ENCODE assay signal across 17 cellular contexts in genomic region chr10:132655735-132656134, GRCh38.
"Had no signal": no experiment of that assay in that cellular context is flagged by ENCODE, and none has a peak within 500 bp of the region (broad histone marks: within the 10 kb centered on the region; RNA-seq: fewer than 3 reads in every experiment).

No MANE protein-coding gene starts in this region.

- H2AFZ ChIP-seq: neural progenitor cell, parathyroid adenoma had no signal

- H3K4me1 ChIP-seq: neural progenitor cell, parathyroid adenoma, tibial artery, upper lobe of right lung had no signal

- H3K27ac ChIP-seq: coronary artery, neural progenitor cell, parathyroid adenoma, sigmoid colon, skin epidermis, tibial artery, upper lobe of right lung, vagina had no signal

- H3K4me2 ChIP-seq: neural progenitor cell had no signal

- H3K9me3 ChIP-seq: sigmoid colon, tibial artery, upper lobe of right lung, vagina had no signal

- FAIRE-seq: islet of Langerhans had no signal

- H3K36me3 ChIP-seq: neural progenitor cell had no signal

- ATAC-seq: natural killer cell treated with Interleukin-12 subunit alpha and Interleukin-12 subunit beta and Interleukin-15 and Interleukin-18, amount 100 ng/mL, for 72 hours had no signal

- DNase-seq: effector CD8-positive, alpha-beta T cell; foreskin melanocyte; kidney glomerular epithelial cell; occipital lobe; sigmoid colon; stimulated activated CD4-positive, alpha-beta T cell treated with anti-CD3 and anti-CD28 coated beads, Interleukin-4, amount 100 ng/mL, for 1 hour; stimulated activated CD8-positive, alpha-beta memory T cell treated with anti-CD3 and anti-CD28 coated beads, Interleukin-4, amount 100 ng/mL, for 48 hours; stimulated activated naive CD8-positive, alpha-beta T cell treated with anti-CD3 and anti-CD28 coated beads, Interleukin-15, Interleukin-2, amounts not matched to agents 100 U/mL and 50 U/mL, for 24 hours; upper lobe of right lung had no signal

- H3K27me3 ChIP-seq: neural progenitor cell, sigmoid colon, tibial artery, upper lobe of right lung, vagina had no signal

- H3K4me3 ChIP-seq: coronary artery, neural progenitor cell, sigmoid colon, skin epidermis, tibial artery, upper lobe of right lung, vagina had no signal

- H3K9ac ChIP-seq: neural progenitor cell, parathyroid adenoma had no signal
